In the genomic region with DNA sequence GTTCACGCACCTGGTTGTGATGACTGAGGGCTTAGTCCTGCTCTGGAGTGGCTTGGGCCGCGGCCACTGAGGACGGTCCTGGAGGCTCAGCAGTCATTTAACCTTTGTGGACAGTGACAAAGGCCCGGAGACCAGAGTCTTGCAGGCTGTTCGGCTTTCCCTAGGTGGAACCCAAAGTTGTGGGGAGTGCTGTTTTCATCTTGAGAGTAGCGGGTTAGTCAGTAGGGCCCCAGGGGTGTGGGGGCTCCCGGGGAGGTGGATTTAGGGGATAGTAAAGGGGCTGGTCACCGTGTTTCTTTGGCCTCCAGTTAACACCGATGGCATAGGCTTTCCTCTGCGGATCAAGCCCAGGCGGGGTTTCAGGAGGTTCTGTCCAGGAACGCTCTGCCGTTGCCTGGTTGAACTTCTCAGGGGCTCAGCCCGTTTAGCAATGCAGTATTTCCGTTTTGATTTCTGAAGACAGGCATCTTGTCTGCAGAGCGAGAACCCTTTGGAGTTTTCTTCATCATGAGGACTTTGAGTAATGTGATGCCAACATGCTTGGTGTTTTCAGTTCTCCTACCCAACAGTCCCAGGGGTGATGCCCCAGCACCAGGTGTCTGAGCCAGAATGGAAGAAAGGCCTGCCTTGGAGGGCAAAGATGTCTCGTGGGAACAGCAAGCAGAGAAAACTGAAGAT, we compare ENCODE assay signal across 14 cellular contexts. TPM values are rescaled to one million over a fixed set of nuclear protein-coding genes. Genes with fewer than 3 reads are reported as not detected.
"Had no signal": no experiment of that assay in that cellular context is flagged by ENCODE, and none has a peak within 500 bp of the region (broad histone marks: within the 10 kb centered on the region; RNA-seq: fewer than 3 reads in every experiment).

No MANE protein-coding gene starts in this region.

- DNase-seq: activated CD4-positive, alpha-beta memory T cell treated with anti-CD3 and anti-CD28 coated beads for 36 hours; activated CD4-positive, CD25-positive, alpha-beta regulatory T cell treated with anti-CD3 and anti-CD28 coated beads, Interleukin-2, amount 50 U/mL, for 72 hours; activated naive CD4-positive, alpha-beta T cell treated with anti-CD3 and anti-CD28 coated beads for 36 hours; dermis blood vessel endothelial cell; hypothalamus; left colon; nephron progenitor cell; sigmoid colon had no signal

- H3K9me3 ChIP-seq: prostate gland, sigmoid colon, vagina had no signal

- H3K27me3 Mint-ChIP-seq: activated CD4-positive, alpha-beta memory T cell treated with anti-CD3 and anti-CD28 coated beads for 36 hours had no signal

- H3K4me3 Mint-ChIP-seq: activated CD4-positive, alpha-beta memory T cell treated with anti-CD3 and anti-CD28 coated beads for 36 hours; activated naive CD4-positive, alpha-beta T cell treated with anti-CD3 and anti-CD28 coated beads for 36 hours; activated T-helper 1 cell treated with anti-CD3 and anti-CD28 coated beads, Interleukin-12 subunit alpha, Interleukin-12 subunit beta, Interleukin-2, Interleukin-4 antibody, amounts not matched to agents 30 ng/mL and 10 ng/mL and 1 ng/mL, durations not matched to agents 14 hours and 24 hours and 36 hours; nephron progenitor cell; T-helper 2 cell treated with Interferon-gamma antibody and Interleukin-4, amounts not matched to agents 5 μg/mL and 100 μg/mL, for 36 hours had no signal

- H3K36me3 ChIP-seq: prostate gland, sigmoid colon, vagina had no signal

- H3K27ac ChIP-seq: prostate gland, sigmoid colon, vagina had no signal

- H3K4me3 ChIP-seq: prostate gland, sigmoid colon, vagina had no signal

- H3K27me3 ChIP-seq: vagina had no signal

- H3K4me1 ChIP-seq: prostate gland, sigmoid colon, vagina had no signal

- ATAC-seq: esophagus mucosa, left colon had no signal

- H3K27ac Mint-ChIP-seq: activated CD4-positive, alpha-beta memory T cell treated with anti-CD3 and anti-CD28 coated beads for 36 hours; activated naive CD4-positive, alpha-beta T cell treated with anti-CD3 and anti-CD28 coated beads for 36 hours; activated T-helper 1 cell treated with anti-CD3 and anti-CD28 coated beads, Interleukin-12 subunit alpha, Interleukin-12 subunit beta, Interleukin-2, Interleukin-4 antibody, amounts not matched to agents 30 ng/mL and 10 ng/mL and 1 ng/mL, durations not matched to agents 14 hours and 24 hours and 36 hours; T-helper 2 cell treated with Interferon-gamma antibody and Interleukin-4, amounts not matched to agents 5 μg/mL and 100 μg/mL, for 36 hours had no signal

RNA-seq across cellular contexts. Expression of a gene that starts 31.8 kb away (rescaled TPM):
- total RNA-seq: glomerular endothelial cell had no signal
